In the genomic region with DNA sequence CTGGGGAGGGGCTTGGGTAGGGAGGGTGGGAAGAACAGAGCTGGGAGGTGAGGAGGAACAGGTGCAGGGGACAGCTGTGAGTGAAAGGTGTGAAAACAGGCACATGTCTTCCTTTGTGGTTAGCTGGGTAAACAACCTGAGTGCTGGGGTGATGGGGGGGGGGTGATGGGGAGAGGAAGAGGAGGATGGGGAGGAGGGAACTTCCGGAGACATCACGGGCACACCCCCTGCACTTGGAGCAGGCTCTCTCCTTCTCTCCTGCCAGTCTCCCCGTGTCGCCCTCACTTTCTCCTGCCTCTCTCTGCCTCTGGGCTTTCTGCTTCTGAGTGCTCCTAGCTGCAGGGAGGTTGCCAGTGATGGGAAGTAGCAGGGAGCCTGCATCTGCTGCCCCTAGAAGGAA, we compare ENCODE assay signal across 11 cellular contexts. TPM values are rescaled to one million over a fixed set of nuclear protein-coding genes. Genes with fewer than 3 reads are reported as not detected.
DNase-seq lines count a peak whose midpoint lies in the region; ATAC-seq and TF ChIP-seq lines count a peak whose summit lies in the region.
"Had no signal": no experiment of that assay in that cellular context is flagged by ENCODE, and none has a peak within 500 bp of the region (broad histone marks: within the 10 kb centered on the region; RNA-seq: fewer than 3 reads in every experiment).

No MANE protein-coding gene starts in this region.

- H3K27me3 Mint-ChIP-seq in CD4-positive, alpha-beta T cell, result no peaks in the 10 kb centered on the region
- no peaks in the 10 kb centered on the region for H3K27me3 Mint-ChIP-seq in central memory CD8-positive, alpha-beta T cell
- peaks cover 11% of the 10 kb centered on the region for H3K27me3 Mint-ChIP-seq in nephron progenitor cell (ENCODE audit: low read depth, poor library complexity)

- peaks cover 100% of the 10 kb centered on the region for H3K4me1 Mint-ChIP-seq in CD4-positive, alpha-beta T cell (ENCODE audit: low read depth)
- H3K4me1 Mint-ChIP-seq in central memory CD8-positive, alpha-beta T cell, result peaks cover 94% of the 10 kb centered on the region
- peaks cover 62% of the 10 kb centered on the region for H3K4me1 Mint-ChIP-seq in nephron progenitor cell

- peak overlapping the region; percentile 97 for H3K27ac Mint-ChIP-seq in CD4-positive, alpha-beta T cell
- H3K27ac Mint-ChIP-seq in central memory CD8-positive, alpha-beta T cell (ENCODE audit: low read depth), result peak overlapping the region; percentile 81
- no peak overlapping the region for H3K27ac Mint-ChIP-seq in nephron progenitor cell

- peak; percentile 67 for TF ChIP-seq POLR2A in Raji (IDR thresholded peaks at IDR 0.05; ENCODE audit: insufficient read depth, low read depth, low read length)

- no peaks in the 10 kb centered on the region for H3K9me3 ChIP-seq in CD4-positive, alpha-beta T cell (ENCODE audit: control insufficient read depth, low read length)

- peak overlapping the region; percentile 65 for H3K4me3 Mint-ChIP-seq in CD4-positive, alpha-beta T cell
- peak overlapping the region; percentile 89 for H3K4me3 Mint-ChIP-seq in central memory CD8-positive, alpha-beta T cell
- no peak overlapping the region for H3K4me3 Mint-ChIP-seq in nephron progenitor cell

- H3K36me3 Mint-ChIP-seq in CD4-positive, alpha-beta T cell (ENCODE audit: low read depth), result peaks cover 61% of the 10 kb centered on the region
- H3K36me3 Mint-ChIP-seq in central memory CD8-positive, alpha-beta T cell (ENCODE audit: insufficient read depth), result peaks cover 47% of the 10 kb centered on the region
- H3K36me3 Mint-ChIP-seq in nephron progenitor cell (ENCODE audit: low read depth), result peaks cover 5% of the 10 kb centered on the region

- peak overlapping the region; percentile 89 for H3K27ac ChIP-seq in CD4-positive, alpha-beta T cell (ENCODE audit: low read depth, low read length)

- no peaks in the 10 kb centered on the region for H3K27me3 ChIP-seq in CD4-positive, alpha-beta T cell (ENCODE audit: control insufficient read depth, insufficient read depth, low read length)

- intact Hi-C loops in CD4-positive, alpha-beta T cell (cut with DNase I, micrococcal nuclease), result loop anchor here in 1 of 2 experiments (1.0 to 2.0 kb wide), 3 partner anchors 15 to 102 kb away; partner anchors contain the start of gene DDX6
- intact Hi-C loops in Right ventricle myocardium superior (cut with DNase I), result loop anchor here (5.0 kb wide), 1 partner anchor 85 kb away; no protein-coding TSS in a partner anchor

- POLR2A ChIA-PET in CD4-positive, alpha-beta T cell (lab: Charles Lee), result interaction anchor here (0.6 to 5.6 kb wide), 7 partner anchors 10 to 96 kb away, joined by 3 to 63 read pairs (median 7); partner anchors contain the start of gene CXCR5

- peak; percentile 47 to 74 (median 68) for DNase-seq in CD4-positive, alpha-beta T cell
- DNase-seq in central memory CD8-positive, alpha-beta T cell (ENCODE audit: low spot score in 2 of 2), result no peak
- no peak for DNase-seq in RKO (ENCODE audit: low spot score)
- DNase-seq in nephron progenitor cell, result no peak
- DNase-seq in Right ventricle myocardium superior, result no peak
- DNase-seq: mammary epithelial cell had no signal

- CTCF ChIA-PET in CD4-positive, alpha-beta T cell (lab: Charles Lee), result interaction anchor here (1.0 to 1.6 kb wide), 3 partner anchors 16 to 37 kb away, joined by 3 to 4 read pairs (median 4); no protein-coding TSS in a partner anchor

- ATAC-seq in CD4-positive, alpha-beta T cell (ENCODE audit: poor library complexity), result peak; percentile 56
- ATAC-seq in HG02798 (IDR thresholded peaks at IDR 0.05; ENCODE audit: poor library complexity, unreplicated experiment), result peak; percentile 31
- peak; percentile 63 for ATAC-seq in central memory CD8-positive, alpha-beta T cell (replicated peaks; ENCODE audit: extremely low read depth, poor library complexity, severe bottlenecking)
- no peak for ATAC-seq in HG03521 (IDR thresholded peaks at IDR 0.05; ENCODE audit: unreplicated experiment)
- no peak for ATAC-seq in Right ventricle myocardium superior (ENCODE audit: poor library complexity)
- ATAC-seq: Panc1 had no signal

- H3K9me3 Mint-ChIP-seq in CD4-positive, alpha-beta T cell, result no peaks in the 10 kb centered on the region
- H3K9me3 Mint-ChIP-seq in central memory CD8-positive, alpha-beta T cell, result no peaks in the 10 kb centered on the region
- H3K9me3 Mint-ChIP-seq in nephron progenitor cell, result no peaks in the 10 kb centered on the region

- no peak for TF ChIP-seq CTCF in CD4-positive, alpha-beta T cell (IDR thresholded peaks at IDR 0.05)
- TF ChIP-seq CTCF in nephron progenitor cell (IDR thresholded peaks at IDR 0.05), result no peak

RNA-seq across cellular contexts. Expression of gene CXCR5, which starts 8.8 kb away (rescaled TPM):
- total RNA-seq in CD4-positive, alpha-beta T cell, result 10 to 100 TPM; 13.2 to 14.3 TPM
- not detected for total RNA-seq in Right ventricle myocardium superior
- total RNA-seq: fibroblast of lung, mammary epithelial cell had no signal

RNA-seq across cellular contexts. Expression of gene BCL9L, which starts 33.2 kb away (rescaled TPM):
- 100 to 1,000 TPM; 326 to 332 TPM for total RNA-seq in CD4-positive, alpha-beta T cell
- 36.6 TPM for total RNA-seq in Right ventricle myocardium superior

Comparison
In these comparisons a context has a peak if more than half of its experiments do, and no peak if none do; other contexts are left out.
1. ATAC-seq: peak in CD4-positive, alpha-beta T cell (single experiment), HG02798 (single experiment) and central memory CD8-positive, alpha-beta T cell (single experiment); none in HG03521 (single experiment) and Right ventricle myocardium superior (single experiment).
2. DNase-seq: peak in CD4-positive, alpha-beta T cell (10 of 10); none in central memory CD8-positive, alpha-beta T cell (0 of 2), RKO (single experiment), nephron progenitor cell (single experiment) and Right ventricle myocardium superior (single experiment).
3. RNA of gene CXCR5, which starts 8.8 kb away (total RNA-seq): 13.2 to 14.3 TPM in CD4-positive, alpha-beta T cell; not detected in Right ventricle myocardium superior (single experiment); every median in the first group is over 10 times any median in the second.